9 cellular contexts compared by ENCODE assay signal in genomic region chr4:123415977-123416376, GRCh38. TPM values are rescaled to one million over a fixed set of nuclear protein-coding genes. Genes with fewer than 3 reads are reported as not detected.
DNase-seq lines count a peak whose midpoint lies in the region; ATAC-seq and TF ChIP-seq lines count a peak whose summit lies in the region.
"Had no signal": no experiment of that assay in that cellular context is flagged by ENCODE, and none has a peak within 500 bp of the region (broad histone marks: within the 10 kb centered on the region; RNA-seq: fewer than 3 reads in every experiment).

No MANE protein-coding gene starts in this region.

- peaks cover 0 to 5% of the 10 kb centered on the region in 2 donors for H3K9me3 Mint-ChIP-seq in activated naive CD4-positive, alpha-beta T cell treated with anti-CD3 and anti-CD28 coated beads, Interleukin-2, amount 50 U/mL, for 72 hours

- H3K9me3 ChIP-seq in osteoblast (ENCODE audit: low read depth, low read length) = no peaks in the 10 kb centered on the region

- peak; percentile 12 for DNase-seq in NCI-H226
- peak in 1 of 2 donors; percentile 34 for DNase-seq in activated naive CD4-positive, alpha-beta T cell treated with anti-CD3 and anti-CD28 coated beads, Interleukin-2, amount 50 U/mL, for 72 hours (ENCODE audit: low spot score in 2 of 2)
- no peak for DNase-seq in osteoblast (ENCODE audit: insufficient read length, low spot score, missing footprints)
- no peak for DNase-seq in putamen (ENCODE audit: low spot score)
- DNase-seq in DMS53 treated with DMSO at 0.1 percent for 48 hours (lab: John Stamatoyannopoulos, UW; ENCODE audit: unreplicated experiment) = no peak
- DNase-seq in NCI-H446 (lab: John Stamatoyannopoulos, UW) = no peak

- no peak overlapping the region for H3K27ac ChIP-seq in osteoblast (ENCODE audit: low read depth, low read length)

- no peak overlapping the region for H2AFZ ChIP-seq in osteoblast (ENCODE audit: low read length)

- ATAC-seq in GM18519 (IDR thresholded peaks at IDR 0.05; ENCODE audit: low FRiP score, unreplicated experiment) = peak; percentile 33
- peak; percentile 60 to 80 for ATAC-seq in activated naive CD4-positive, alpha-beta T cell treated with anti-CD3 and anti-CD28 coated beads, Interleukin-2, amount 50 U/mL, for 72 hours
- no peak for ATAC-seq in HG02678 (IDR thresholded peaks at IDR 0.05; ENCODE audit: unreplicated experiment)

- H3K79me2 ChIP-seq in osteoblast (ENCODE audit: insufficient read depth, low read length) = no peaks in the 10 kb centered on the region

- H3K27me3 ChIP-seq in osteoblast (ENCODE audit: insufficient read depth, low read length) = no peaks in the 10 kb centered on the region

- H3K4me3 ChIP-seq in osteoblast (ENCODE audit: insufficient read depth, low read length) = no peak overlapping the region
- H3K4me3 ChIP-seq: lung had no signal

- peak overlapping the region in 1 of 2 donors; percentile 1 for H3K27ac Mint-ChIP-seq in activated naive CD4-positive, alpha-beta T cell treated with anti-CD3 and anti-CD28 coated beads, Interleukin-2, amount 50 U/mL, for 72 hours

- no peaks in the 10 kb centered on the region for H3K36me3 ChIP-seq in osteoblast (ENCODE audit: insufficient read depth, low read length)

- peak overlapping the region; percentile 63 for H3K4me2 ChIP-seq in osteoblast (ENCODE audit: insufficient read depth, low read length)

- H3K4me1 ChIP-seq in osteoblast (ENCODE audit: insufficient read depth, low read length) = peaks cover 34% of the 10 kb centered on the region

- H4K20me1 ChIP-seq in osteoblast (ENCODE audit: insufficient read depth, low read length) = no peaks in the 10 kb centered on the region

- H3K36me3 Mint-ChIP-seq in activated naive CD4-positive, alpha-beta T cell treated with anti-CD3 and anti-CD28 coated beads, Interleukin-2, amount 50 U/mL, for 72 hours = peaks cover 0 to 5% of the 10 kb centered on the region in 2 donors

- no peak for TF ChIP-seq CTCF in osteoblast (IDR thresholded peaks at IDR 0.05; ENCODE audit: extremely low read depth, low read depth, low read length)

RNA-seq across cellular contexts. Expression of gene SPRY1, which starts 19.4 kb away (rescaled TPM):
- total RNA-seq in activated naive CD4-positive, alpha-beta T cell treated with anti-CD3 and anti-CD28 coated beads, Interleukin-2, amount 50 U/mL, for 72 hours = 10 to 100 TPM; 22.8 to 34.3 TPM
- 5.0 and 5.1 TPM in 2 replicates for total RNA-seq in osteoblast
